Comparison of ENCODE assay signal across 1 cellular context in the genomic region with DNA sequence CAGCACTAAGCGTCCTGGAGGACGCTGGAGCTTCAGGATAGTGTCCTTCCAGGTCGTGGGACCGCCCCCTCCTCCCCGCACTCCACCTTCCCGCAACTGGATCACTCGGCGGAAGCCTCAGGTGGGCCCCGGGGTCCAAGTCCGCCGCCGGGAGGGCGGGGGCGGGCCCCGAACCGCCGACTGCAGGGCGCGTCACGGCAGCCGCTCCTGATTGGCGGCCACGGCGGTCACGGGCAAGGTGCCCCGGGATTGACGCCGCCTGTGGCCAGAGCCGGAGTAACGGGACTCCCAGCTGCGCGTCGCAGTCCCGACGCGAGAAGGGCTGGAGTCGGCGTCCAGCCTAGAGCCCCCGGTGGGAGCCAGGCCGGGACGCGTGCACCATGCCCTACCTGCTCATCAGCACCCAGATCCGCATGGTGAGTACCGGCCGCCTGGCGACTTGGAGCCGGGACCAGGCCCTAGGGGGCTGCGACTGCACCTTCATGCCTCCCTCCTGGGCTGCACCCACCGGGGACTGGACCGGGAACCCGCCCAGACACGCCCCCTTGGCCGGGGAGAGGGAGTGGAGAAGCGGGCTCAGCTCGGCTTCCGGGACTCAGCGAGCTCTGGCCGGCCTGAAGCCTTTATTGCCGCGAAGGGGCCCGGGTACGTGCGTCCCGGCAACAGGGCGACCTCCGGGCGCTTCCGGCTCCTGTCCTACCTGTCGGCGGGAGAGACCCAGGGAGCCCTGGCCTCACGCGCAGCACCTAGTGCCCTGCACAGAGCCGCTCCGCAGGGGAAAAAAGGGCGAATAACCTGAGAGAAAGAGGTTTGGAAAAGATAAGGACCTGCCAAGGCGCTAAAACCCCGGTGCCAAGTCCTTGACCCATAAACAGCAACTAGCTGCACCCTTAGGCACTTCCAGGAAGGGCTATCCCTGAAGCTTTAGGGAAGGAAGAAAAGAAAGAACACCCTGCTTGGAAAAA.
TF ChIP-seq lines count a peak whose summit lies in the region.

A gene (plus strand): TSS at position 268 of the 965 bp plus-strand sequence. CDS start 113 bp downstream, at position 381.

TF ChIP-seq in HepG2, 621 proteins besides CTCF, POLR2A, EP300 and RAD21 (continued from another document and continues in another):
- TF ChIP-seq, protein P1, sequence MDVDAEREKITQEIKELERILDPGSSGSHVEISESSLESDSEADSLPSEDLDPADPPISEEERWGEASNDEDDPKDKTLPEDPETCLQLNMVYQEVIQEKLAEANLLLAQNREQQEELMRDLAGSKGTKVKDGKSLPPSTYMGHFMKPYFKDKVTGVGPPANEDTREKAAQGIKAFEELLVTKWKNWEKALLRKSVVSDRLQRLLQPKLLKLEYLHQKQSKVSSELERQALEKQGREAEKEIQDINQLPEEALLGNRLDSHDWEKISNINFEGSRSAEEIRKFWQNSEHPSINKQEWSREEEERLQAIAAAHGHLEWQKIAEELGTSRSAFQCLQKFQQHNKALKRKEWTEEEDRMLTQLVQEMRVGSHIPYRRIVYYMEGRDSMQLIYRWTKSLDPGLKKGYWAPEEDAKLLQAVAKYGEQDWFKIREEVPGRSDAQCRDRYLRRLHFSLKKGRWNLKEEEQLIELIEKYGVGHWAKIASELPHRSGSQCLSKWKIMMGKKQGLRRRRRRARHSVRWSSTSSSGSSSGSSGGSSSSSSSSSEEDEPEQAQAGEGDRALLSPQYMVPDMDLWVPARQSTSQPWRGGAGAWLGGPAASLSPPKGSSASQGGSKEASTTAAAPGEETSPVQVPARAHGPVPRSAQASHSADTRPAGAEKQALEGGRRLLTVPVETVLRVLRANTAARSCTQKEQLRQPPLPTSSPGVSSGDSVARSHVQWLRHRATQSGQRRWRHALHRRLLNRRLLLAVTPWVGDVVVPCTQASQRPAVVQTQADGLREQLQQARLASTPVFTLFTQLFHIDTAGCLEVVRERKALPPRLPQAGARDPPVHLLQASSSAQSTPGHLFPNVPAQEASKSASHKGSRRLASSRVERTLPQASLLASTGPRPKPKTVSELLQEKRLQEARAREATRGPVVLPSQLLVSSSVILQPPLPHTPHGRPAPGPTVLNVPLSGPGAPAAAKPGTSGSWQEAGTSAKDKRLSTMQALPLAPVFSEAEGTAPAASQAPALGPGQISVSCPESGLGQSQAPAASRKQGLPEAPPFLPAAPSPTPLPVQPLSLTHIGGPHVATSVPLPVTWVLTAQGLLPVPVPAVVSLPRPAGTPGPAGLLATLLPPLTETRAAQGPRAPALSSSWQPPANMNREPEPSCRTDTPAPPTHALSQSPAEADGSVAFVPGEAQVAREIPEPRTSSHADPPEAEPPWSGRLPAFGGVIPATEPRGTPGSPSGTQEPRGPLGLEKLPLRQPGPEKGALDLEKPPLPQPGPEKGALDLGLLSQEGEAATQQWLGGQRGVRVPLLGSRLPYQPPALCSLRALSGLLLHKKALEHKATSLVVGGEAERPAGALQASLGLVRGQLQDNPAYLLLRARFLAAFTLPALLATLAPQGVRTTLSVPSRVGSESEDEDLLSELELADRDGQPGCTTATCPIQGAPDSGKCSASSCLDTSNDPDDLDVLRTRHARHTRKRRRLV (CRISPR knock-in tag; IDR thresholded peaks at IDR 0.05): 0 out of 2 replicates have a peak, but pooled peaks have one; percentile 47
- peak; percentile 53 for TF ChIP-seq ZNF567 (CRISPR knock-in tag; IDR thresholded peaks at IDR 0.05; ENCODE audit: borderline replicate concordance)
- peak; percentile 25; the same call in 1 of the 2 replicates for TF ChIP-seq HNF4A (CRISPR knock-in tag; IDR thresholded peaks at IDR 0.05)
- TF ChIP-seq, protein P2, sequence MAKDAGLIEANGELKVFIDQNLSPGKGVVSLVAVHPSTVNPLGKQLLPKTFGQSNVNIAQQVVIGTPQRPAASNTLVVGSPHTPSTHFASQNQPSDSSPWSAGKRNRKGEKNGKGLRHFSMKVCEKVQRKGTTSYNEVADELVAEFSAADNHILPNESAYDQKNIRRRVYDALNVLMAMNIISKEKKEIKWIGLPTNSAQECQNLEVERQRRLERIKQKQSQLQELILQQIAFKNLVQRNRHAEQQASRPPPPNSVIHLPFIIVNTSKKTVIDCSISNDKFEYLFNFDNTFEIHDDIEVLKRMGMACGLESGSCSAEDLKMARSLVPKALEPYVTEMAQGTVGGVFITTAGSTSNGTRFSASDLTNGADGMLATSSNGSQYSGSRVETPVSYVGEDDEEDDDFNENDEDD (CRISPR knock-in tag; IDR thresholded peaks at IDR 0.05; ENCODE audit: borderline replicate concordance): peak; percentile 71
- TF ChIP-seq ZNF160 (CRISPR knock-in tag; IDR thresholded peaks at IDR 0.05): no peak; the same call in 1 of the 2 replicates
- peak; percentile 81 for TF ChIP-seq POLR2G (IDR thresholded peaks at IDR 0.05; ENCODE audit: low read depth, low read length)
- TF ChIP-seq ZNF251 (CRISPR knock-in tag; IDR thresholded peaks at IDR 0.05): peak; percentile 35; the same call in 1 of the 2 replicates
- TF ChIP-seq FOXC1 (CRISPR knock-in tag; IDR thresholded peaks at IDR 0.05; ENCODE audit: borderline replicate concordance): peak; percentile 98
- 0 out of 2 replicates have a peak, but pooled peaks have one; percentile 43 for TF ChIP-seq GTF3A (CRISPR knock-in tag; conservative IDR thresholded peaks at IDR 0.05)
- TF ChIP-seq CEBPB (IDR thresholded peaks at IDR 0.05; ENCODE audit: borderline replicate concordance, low read depth, low read length): no peak
- peak; percentile 71; the same call in 1 of the 2 replicates for TF ChIP-seq CCDC6 (CRISPR knock-in tag; IDR thresholded peaks at IDR 0.05)
- peak; percentile 67 for TF ChIP-seq DMAP1 (CRISPR knock-in tag; IDR thresholded peaks at IDR 0.05)
- TF ChIP-seq ZFX (CRISPR knock-in tag; IDR thresholded peaks at IDR 0.05; ENCODE audit: low read depth): peak; percentile 89
- TF ChIP-seq ZBTB7A (CRISPR knock-in tag; IDR thresholded peaks at IDR 0.05): peak; percentile 65
- peak; percentile 97 for TF ChIP-seq AKAP8 (CRISPR knock-in tag; IDR thresholded peaks at IDR 0.05)
- peak; percentile 84 for TF ChIP-seq ZNF724P (CRISPR knock-in tag; IDR thresholded peaks at IDR 0.05; ENCODE audit: borderline replicate concordance)
- TF ChIP-seq, protein P3, sequence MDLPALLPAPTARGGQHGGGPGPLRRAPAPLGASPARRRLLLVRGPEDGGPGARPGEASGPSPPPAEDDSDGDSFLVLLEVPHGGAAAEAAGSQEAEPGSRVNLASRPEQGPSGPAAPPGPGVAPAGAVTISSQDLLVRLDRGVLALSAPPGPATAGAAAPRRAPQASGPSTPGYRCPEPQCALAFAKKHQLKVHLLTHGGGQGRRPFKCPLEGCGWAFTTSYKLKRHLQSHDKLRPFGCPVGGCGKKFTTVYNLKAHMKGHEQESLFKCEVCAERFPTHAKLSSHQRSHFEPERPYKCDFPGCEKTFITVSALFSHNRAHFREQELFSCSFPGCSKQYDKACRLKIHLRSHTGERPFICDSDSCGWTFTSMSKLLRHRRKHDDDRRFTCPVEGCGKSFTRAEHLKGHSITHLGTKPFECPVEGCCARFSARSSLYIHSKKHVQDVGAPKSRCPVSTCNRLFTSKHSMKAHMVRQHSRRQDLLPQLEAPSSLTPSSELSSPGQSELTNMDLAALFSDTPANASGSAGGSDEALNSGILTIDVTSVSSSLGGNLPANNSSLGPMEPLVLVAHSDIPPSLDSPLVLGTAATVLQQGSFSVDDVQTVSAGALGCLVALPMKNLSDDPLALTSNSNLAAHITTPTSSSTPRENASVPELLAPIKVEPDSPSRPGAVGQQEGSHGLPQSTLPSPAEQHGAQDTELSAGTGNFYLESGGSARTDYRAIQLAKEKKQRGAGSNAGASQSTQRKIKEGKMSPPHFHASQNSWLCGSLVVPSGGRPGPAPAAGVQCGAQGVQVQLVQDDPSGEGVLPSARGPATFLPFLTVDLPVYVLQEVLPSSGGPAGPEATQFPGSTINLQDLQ (CRISPR knock-in tag; IDR thresholded peaks at IDR 0.05): peak; percentile 55; the same call in 1 of the 2 replicates
- TF ChIP-seq ZNF781 (CRISPR knock-in tag; IDR thresholded peaks at IDR 0.05; ENCODE audit: borderline replicate concordance, not compliant biosample characterization): peak; percentile 82
- TF ChIP-seq, protein P4, sequence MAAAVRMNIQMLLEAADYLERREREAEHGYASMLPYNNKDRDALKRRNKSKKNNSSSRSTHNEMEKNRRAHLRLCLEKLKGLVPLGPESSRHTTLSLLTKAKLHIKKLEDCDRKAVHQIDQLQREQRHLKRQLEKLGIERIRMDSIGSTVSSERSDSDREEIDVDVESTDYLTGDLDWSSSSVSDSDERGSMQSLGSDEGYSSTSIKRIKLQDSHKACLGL (CRISPR knock-in tag; IDR thresholded peaks at IDR 0.05): peak; percentile 91
- TF ChIP-seq THYN1 (CRISPR knock-in tag; IDR thresholded peaks at IDR 0.05; ENCODE audit: borderline replicate concordance, low read depth): no peak
- TF ChIP-seq, protein P5, sequence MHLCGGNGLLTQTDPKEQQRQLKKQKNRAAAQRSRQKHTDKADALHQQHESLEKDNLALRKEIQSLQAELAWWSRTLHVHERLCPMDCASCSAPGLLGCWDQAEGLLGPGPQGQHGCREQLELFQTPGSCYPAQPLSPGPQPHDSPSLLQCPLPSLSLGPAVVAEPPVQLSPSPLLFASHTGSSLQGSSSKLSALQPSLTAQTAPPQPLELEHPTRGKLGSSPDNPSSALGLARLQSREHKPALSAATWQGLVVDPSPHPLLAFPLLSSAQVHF (CRISPR knock-in tag; IDR thresholded peaks at IDR 0.05): 0 out of 2 replicates have a peak, but pooled peaks have one; percentile 49
- TF ChIP-seq ZNF773 (CRISPR knock-in tag; IDR thresholded peaks at IDR 0.05; ENCODE audit: borderline replicate concordance): no peak
- 0 out of 2 replicates have a peak, but pooled peaks have one; percentile 52 for TF ChIP-seq ZNF577 (CRISPR knock-in tag; IDR thresholded peaks at IDR 0.05; ENCODE audit: borderline replicate concordance, low read depth)
- TF ChIP-seq, protein P6, sequence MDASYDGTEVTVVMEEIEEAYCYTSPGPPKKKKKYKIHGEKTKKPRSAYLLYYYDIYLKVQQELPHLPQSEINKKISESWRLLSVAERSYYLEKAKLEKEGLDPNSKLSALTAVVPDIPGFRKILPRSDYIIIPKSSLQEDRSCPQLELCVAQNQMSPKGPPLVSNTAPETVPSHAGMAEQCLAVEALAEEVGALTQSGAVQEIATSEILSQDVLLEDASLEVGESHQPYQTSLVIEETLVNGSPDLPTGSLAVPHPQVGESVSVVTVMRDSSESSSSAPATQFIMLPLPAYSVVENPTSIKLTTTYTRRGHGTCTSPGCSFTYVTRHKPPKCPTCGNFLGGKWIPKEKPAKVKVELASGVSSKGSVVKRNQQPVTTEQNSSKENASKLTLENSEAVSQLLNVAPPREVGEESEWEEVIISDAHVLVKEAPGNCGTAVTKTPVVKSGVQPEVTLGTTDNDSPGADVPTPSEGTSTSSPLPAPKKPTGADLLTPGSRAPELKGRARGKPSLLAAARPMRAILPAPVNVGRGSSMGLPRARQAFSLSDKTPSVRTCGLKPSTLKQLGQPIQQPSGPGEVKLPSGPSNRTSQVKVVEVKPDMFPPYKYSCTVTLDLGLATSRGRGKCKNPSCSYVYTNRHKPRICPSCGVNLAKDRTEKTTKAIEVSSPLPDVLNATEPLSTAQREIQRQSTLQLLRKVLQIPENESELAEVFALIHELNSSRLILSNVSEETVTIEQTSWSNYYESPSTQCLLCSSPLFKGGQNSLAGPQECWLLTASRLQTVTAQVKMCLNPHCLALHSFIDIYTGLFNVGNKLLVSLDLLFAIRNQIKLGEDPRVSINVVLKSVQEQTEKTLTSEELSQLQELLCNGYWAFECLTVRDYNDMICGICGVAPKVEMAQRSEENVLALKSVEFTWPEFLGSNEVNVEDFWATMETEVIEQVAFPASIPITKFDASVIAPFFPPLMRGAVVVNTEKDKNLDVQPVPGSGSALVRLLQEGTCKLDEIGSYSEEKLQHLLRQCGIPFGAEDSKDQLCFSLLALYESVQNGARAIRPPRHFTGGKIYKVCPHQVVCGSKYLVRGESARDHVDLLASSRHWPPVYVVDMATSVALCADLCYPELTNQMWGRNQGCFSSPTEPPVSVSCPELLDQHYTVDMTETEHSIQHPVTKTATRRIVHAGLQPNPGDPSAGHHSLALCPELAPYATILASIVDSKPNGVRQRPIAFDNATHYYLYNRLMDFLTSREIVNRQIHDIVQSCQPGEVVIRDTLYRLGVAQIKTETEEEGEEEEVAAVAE (CRISPR knock-in tag; IDR thresholded peaks at IDR 0.05; ENCODE audit: borderline replicate concordance): 0 out of 2 replicates have a peak, but pooled peaks have one; percentile 47
- TF ChIP-seq SRSF1 (optimal IDR thresholded peaks at IDR 0.05; ENCODE audit: low read depth, low read length): peak; percentile 73
- peak; percentile 84; the same call in 1 of the 2 replicates for TF ChIP-seq STAT5B (CRISPR knock-in tag; IDR thresholded peaks at IDR 0.05)
- TF ChIP-seq, protein P7, sequence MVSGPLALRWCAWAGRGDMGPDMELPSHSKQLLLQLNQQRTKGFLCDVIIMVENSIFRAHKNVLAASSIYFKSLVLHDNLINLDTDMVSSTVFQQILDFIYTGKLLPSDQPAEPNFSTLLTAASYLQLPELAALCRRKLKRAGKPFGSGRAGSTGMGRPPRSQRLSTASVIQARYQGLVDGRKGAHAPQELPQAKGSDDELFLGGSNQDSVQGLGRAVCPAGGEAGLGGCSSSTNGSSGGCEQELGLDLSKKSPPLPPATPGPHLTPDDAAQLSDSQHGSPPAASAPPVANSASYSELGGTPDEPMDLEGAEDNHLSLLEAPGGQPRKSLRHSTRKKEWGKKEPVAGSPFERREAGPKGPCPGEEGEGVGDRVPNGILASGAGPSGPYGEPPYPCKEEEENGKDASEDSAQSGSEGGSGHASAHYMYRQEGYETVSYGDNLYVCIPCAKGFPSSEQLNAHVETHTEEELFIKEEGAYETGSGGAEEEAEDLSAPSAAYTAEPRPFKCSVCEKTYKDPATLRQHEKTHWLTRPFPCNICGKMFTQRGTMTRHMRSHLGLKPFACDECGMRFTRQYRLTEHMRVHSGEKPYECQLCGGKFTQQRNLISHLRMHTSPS (CRISPR knock-in tag; IDR thresholded peaks at IDR 0.05; ENCODE audit: low read depth): 0 out of 2 replicates have a peak, but pooled peaks have one; percentile 7
- 0 out of 2 replicates have a peak, but pooled peaks have one; percentile 50 for TF ChIP-seq ZZZ3 (CRISPR knock-in tag; IDR thresholded peaks at IDR 0.05; ENCODE audit: borderline replicate concordance)
- peak; percentile 16; the same call in 1 of the 2 replicates for TF ChIP-seq ZFP37 (CRISPR knock-in tag; IDR thresholded peaks at IDR 0.05; ENCODE audit: borderline replicate concordance)
- TF ChIP-seq MTF1 (CRISPR knock-in tag; IDR thresholded peaks at IDR 0.05): 0 out of 2 replicates have a peak, but pooled peaks have one; percentile 36
- TF ChIP-seq ZNF274 (CRISPR knock-in tag; IDR thresholded peaks at IDR 0.05): peak; percentile 69; the same call in 1 of the 2 replicates
- TF ChIP-seq ZNF891 (CRISPR knock-in tag; IDR thresholded peaks at IDR 0.05): peak; percentile 63; the same call in 1 of the 2 replicates
